Comparison of ENCODE assay signal across 8 cellular contexts in genomic region chr3:53845103-53845880, GRCh38. TPM values are rescaled to one million over a fixed set of nuclear protein-coding genes. Genes with fewer than 3 reads are reported as not detected.
A peak's percentile ranks its signal among the peaks of the same experiment; 100 is the strongest.
DNase-seq lines count a peak whose midpoint lies in the region; ATAC-seq, FAIRE-seq and TF ChIP-seq lines count a peak whose summit lies in the region.

No MANE protein-coding gene starts in this region.

- TF ChIP-seq CTCF in IMR-90 (conservative IDR thresholded peaks at IDR 0.05; ENCODE audit: low read depth, low read length) (peak; percentile 11; the same call in 1 of the 2 replicates), K562 (IDR thresholded peaks at IDR 0.05 in 2 of 3, conservative IDR thresholded peaks at IDR 0.05 in 1 of 3; ENCODE audit: insufficient read depth in 2 of 3, low read depth in 1 of 3, low read length in 3 of 3) (peak; percentile 4 to 12 (median 5); a peak in 1 of 6 replicates)

- in situ Hi-C loops in IMR-90 (cut with MboI; ENCODE audit: low sequenced_read_pairs) (no loop called here), K562 (cut with MboI) (no loop called here)

- no peak overlapping the region for H4K8ac ChIP-seq in IMR-90 (ENCODE audit: low read depth in 2 of 2, low read length in 2 of 2)

- no peak for TF ChIP-seq EP300 in K562 (IDR thresholded peaks at IDR 0.05; ENCODE audit: low read length)

- no peak overlapping the region for H2BK120ac ChIP-seq in IMR-90 (ENCODE audit: low read depth, low read length)

- CTCF ChIA-PET in IMR-90 (lab: Yijun Ruan, JAX): no interaction called here
- CTCF ChIA-PET in K562 (lab: Yijun Ruan, JAX; ENCODE audit: low intra/inter-chr PET ratio): no interaction called here

- no peak for TF ChIP-seq RAD21 in IMR-90 (IDR thresholded peaks at IDR 0.05; ENCODE audit: low read length)
- TF ChIP-seq RAD21 in K562 (CRISPR knock-in tag; conservative IDR thresholded peaks at IDR 0.05 in 1 of 2, IDR thresholded peaks at IDR 0.05 in 1 of 2): no peak

- H3K4ac ChIP-seq in IMR-90 (ENCODE audit: low read depth, low read length): no peak overlapping the region

- no peaks in the 10 kb centered on the region for H3K36me3 ChIP-seq in IMR-90 (ENCODE audit: control insufficient read depth, insufficient read depth, low read length)
- no peaks in the 10 kb centered on the region for H3K36me3 ChIP-seq in K562 (ENCODE audit: control insufficient read depth, insufficient read depth, low read length)

- dilution Hi-C loops in IMR-90 (cut with HindIII; ENCODE audit: low sequenced_read_pairs, unreplicated experiment): no loop called here

- peak overlapping the region; percentile 90 for H2AFZ ChIP-seq in IMR-90 (replicated peaks; ENCODE audit: low read length, poor library complexity)
- H2AFZ ChIP-seq in K562 (ENCODE audit: low read depth, low read length): 0 out of 2 replicates have a peak overlapping the region, but pooled peaks have one; percentile 32

- no peak for TF ChIP-seq POLR2A in IMR-90 (IDR thresholded peaks at IDR 0.05; ENCODE audit: low read depth, low read length)
- no peak for TF ChIP-seq POLR2A in K562 (conservative IDR thresholded peaks at IDR 0.05)

- no peak overlapping the region for H3K18ac ChIP-seq in IMR-90 (ENCODE audit: low read depth, low read length)

- H3K9ac ChIP-seq in IMR-90 (ENCODE audit: low read depth, low read length) (no peak overlapping the region; the same call in 1 of the 2 replicates), K562 (ENCODE audit: insufficient read depth in 1 of 2, low read depth in 2 of 2, low read length in 2 of 2) (peak overlapping the region; percentile 14 to 71; a peak in 2 of 4 replicates)

- no peak overlapping the region for H3K56ac ChIP-seq in IMR-90 (ENCODE audit: extremely low read depth, insufficient read depth, low read length)

- H3K4me3 ChIP-seq in IMR-90 (ENCODE audit: insufficient read depth, low read depth, low read length) (peak overlapping the region; percentile 42), K562 (peak overlapping the region; percentile 19; the same call in 1 of the 2 replicates), iPS-11a (ENCODE audit: low read depth, low read length) (peak overlapping the region; percentile 66)

- H3K9me1 ChIP-seq in IMR-90 (ENCODE audit: insufficient read depth, low read length): no peaks in the 10 kb centered on the region
- H3K9me1 ChIP-seq in K562 (ENCODE audit: control insufficient read depth, insufficient read depth, low read length): no peaks in the 10 kb centered on the region

- H2AK9ac ChIP-seq in IMR-90 (replicated peaks; ENCODE audit: low read depth, low read length, poor library complexity): peak overlapping the region; percentile 50

- ATAC-seq in GM18511 (IDR thresholded peaks at IDR 0.05; ENCODE audit: unreplicated experiment) (peak; percentile 26), IMR-90 (ENCODE audit: low read depth) (peak; percentile 44), K562 (peak; percentile 57)

- WGBS in IMR-90 (ENCODE audit: extremely low coverage in 2 of 2, insufficient read length in 1 of 2), 2 experiments: 26% methylated on average over 15 of the region's 25 CpGs; no CpG with 5 or more reads in 1 of the 2 experiments
- WGBS in K562 (ENCODE audit: insufficient coverage, low coverage, missing lambda C conversion rate): 17% methylated on average over 20 of the region's 25 CpGs

- H3K9me3 ChIP-seq in IMR-90 (ENCODE audit: control insufficient read depth, insufficient read depth, low read length) (peaks cover 3% of the 10 kb centered on the region; the same call in 1 of the 2 replicates), K562 (replicated peaks; ENCODE audit: control insufficient read depth, insufficient read depth, low read depth, low read length) (no peaks in the 10 kb centered on the region)

- H3K23ac ChIP-seq in IMR-90 (ENCODE audit: low read depth, low read length): no peak overlapping the region

- H3K79me2 ChIP-seq in K562 (ENCODE audit: control insufficient read depth, insufficient read depth, low read length): no peaks in the 10 kb centered on the region

- intact Hi-C loops in IMR-90 (cut with micrococcal nuclease): no loop called here
- intact Hi-C loops in K562 (cut with micrococcal nuclease): no loop called here

- no peak overlapping the region for H4K5ac ChIP-seq in IMR-90 (ENCODE audit: low read depth, low read length)

- POLR2A ChIA-PET in IMR-90 (lab: Charles Lee; ENCODE audit: unreplicated experiment) (no interaction called here), K562 (lab: Yijun Ruan, JAX) (interaction anchor here (0.6 to 1.1 kb wide), 3 partner anchors 37 to 541 kb away, joined by 3 read pairs; partner anchors contain the start of gene SELENOK)

- H3K4me2 ChIP-seq in IMR-90 (ENCODE audit: low read depth, low read length): peak overlapping the region; percentile 63
- 0 out of 2 replicates have a peak overlapping the region, but pooled peaks have one; percentile 18 for H3K4me2 ChIP-seq in K562 (ENCODE audit: insufficient read depth, low read length)

- H3K27me3 ChIP-seq in IMR-90 (ENCODE audit: control insufficient read depth, insufficient read depth, low read length): peaks cover 58% of the 10 kb centered on the region
- H3K27me3 ChIP-seq in K562 (ENCODE audit: control insufficient read depth in 2 of 2, insufficient read depth in 2 of 2, low read length in 2 of 2): peaks cover 0 to 25% of the 10 kb centered on the region in 2 experiments; a peak in 2 of 5 replicates

- no peak overlapping the region for H2BK20ac ChIP-seq in IMR-90 (ENCODE audit: low read depth, low read length)

- H4K91ac ChIP-seq in IMR-90 (ENCODE audit: insufficient read depth, low read depth, low read length): no peak overlapping the region

- H3K27ac ChIP-seq in IMR-90 (ENCODE audit: insufficient read depth, low read length) (no peak overlapping the region), K562 (ENCODE audit: extremely low read depth, low read depth, low read length) (no peak overlapping the region)

- H4K20me1 ChIP-seq in IMR-90 (ENCODE audit: insufficient read depth, low read length) (no peaks in the 10 kb centered on the region), K562 (replicated peaks; ENCODE audit: control insufficient read depth, insufficient read depth, low read length) (no peaks in the 10 kb centered on the region)

- FAIRE-seq in K562 (lab: Jason Lieb, UNC): no peak

- H2BK15ac ChIP-seq in IMR-90 (ENCODE audit: low read depth, low read length): no peak overlapping the region

- H3K14ac ChIP-seq in IMR-90 (replicated peaks; ENCODE audit: low read depth, low read length): no peak overlapping the region

- peak; percentile 71 for DNase-seq in AG08396 (ENCODE audit: low spot score)
- peak; percentile 13 for DNase-seq in IMR-90
- peak; percentile 22 to 31 (median 24) for DNase-seq in K562 (ENCODE audit: extremely low read depth in 1 of 4, low spot score in 3 of 4)
- DNase-seq in retina: peak; percentile 70
- no peak for DNase-seq in stimulated activated naive CD4-positive, alpha-beta T cell (lab: John Stamatoyannopoulos, UW)
- DNase-seq in NCI-H1694 (lab: John Stamatoyannopoulos, UW): no peak

- H3K4me1 ChIP-seq in IMR-90 (ENCODE audit: control insufficient read depth, insufficient read depth, low read length): no peaks in the 10 kb centered on the region; the same call in 1 of the 2 replicates
- peaks cover 0 to 13% of the 10 kb centered on the region in 2 experiments; a peak in 2 of 5 replicates for H3K4me1 ChIP-seq in K562 (replicated peaks in 1 of 2; ENCODE audit: control insufficient read depth in 2 of 2, insufficient read depth in 2 of 2, low read length in 2 of 2)

- H3K79me1 ChIP-seq in IMR-90 (ENCODE audit: low read depth in 1 of 2, low read length in 2 of 2): no peaks in the 10 kb centered on the region

- no peak overlapping the region for H2AK5ac ChIP-seq in IMR-90 (ENCODE audit: low read depth, low read length)

- BruUV-seq in IMR-90 (replicated peaks; lab: Mats Ljungman, UMichigan) (no TSS peak), K562 (replicated peaks; lab: Mats Ljungman, UMichigan) (no TSS peak)

- H2BK5ac ChIP-seq in IMR-90 (ENCODE audit: low read depth, low read length, poor library complexity, severe bottlenecking): no peak overlapping the region

RNA-seq across cellular contexts. Expression of gene CHDH, which starts 0.9 kb away (rescaled TPM):
- under 0.01 and 0.28 TPM in 2 replicates for total RNA-seq in IMR-90 (2012; rRNA removed)
- 0.07 and 0.19 TPM in 2 replicates for polyA plus RNA-seq in IMR-90 (2012; rRNA removed)
- 0.02 and 0.08 TPM in 2 replicates for polyA plus RNA-seq in IMR-90 (2012; cell fraction: cytosol; rRNA removed)
- 0.23 and 0.29 TPM in 2 replicates for polyA plus RNA-seq in IMR-90 (2012; cell fraction: nucleus; rRNA removed; ENCODE audit: low replicate concordance)
- 0.51 and 1.1 TPM in 2 replicates for total RNA-seq in K562 (2011; cell fraction: chromatin; rRNA removed; ENCODE audit: low replicate concordance)
- total RNA-seq in K562 (2011; cell fraction: nucleolus; rRNA removed): 0.39 and 0.83 TPM in 2 replicates
- 0.44 and 0.46 TPM in 2 replicates for total RNA-seq in K562 (2011; cell fraction: nucleoplasm; rRNA removed)
- 0.57 and 1.9 TPM in 2 replicates for total RNA-seq in K562 (2014; rRNA removed)
- total RNA-seq in K562 (2014; rRNA removed; fragmentation: Illumina TruSeq; extraction: Trizol): 0.29 and 0.33 TPM in 2 replicates
- total RNA-seq in K562 (2015; rRNA removed; fragmentation: Illumina TruSeq; extraction: Trizol): 0.36 and 0.38 TPM in 2 replicates
- total RNA-seq in K562 (2021): 0.89 and 1.4 TPM in 2 replicates
- polyA plus RNA-seq in K562 (2011; rRNA removed): 0.53 and 1.4 TPM in 2 replicates
- 0.78 and 1.2 TPM in 2 replicates for polyA plus RNA-seq in K562 (2011; cell fraction: cytosol; rRNA removed)
- polyA plus RNA-seq in K562 (2011; cell fraction: nucleus; rRNA removed): 0.71 and 1.3 TPM in 2 replicates
- 0.35 and 0.39 TPM in 2 replicates for polyA plus RNA-seq in K562 (2012)
- 0.46 and 0.58 TPM in 2 replicates for polyA plus RNA-seq in K562 (2014; fragmentation: Illumina TruSeq; extraction: Trizol)
- polyA plus RNA-seq in K562 (2014; fragmentation: Nextera tagmentation; extraction: Ambion mirVana): under 1 TPM; 0.06 to 0.14 TPM
- polyA plus RNA-seq in K562 (2014; rRNA removed): 0.65 and 0.90 TPM in 2 replicates
- 0.28 and 0.63 TPM in 2 replicates for polyA minus RNA-seq in K562 (2011; rRNA and poly(A)+ RNA removed)
- polyA minus RNA-seq in K562 (2011; cell fraction: cytosol; rRNA and poly(A)+ RNA removed): 0.29 and 1.2 TPM in 2 replicates
- polyA minus RNA-seq in K562 (2011; cell fraction: nucleus; rRNA and poly(A)+ RNA removed): 0.13 and 1.00 TPM in 2 replicates

RNA-seq across cellular contexts. Expression of gene IL17RB, which starts 1.1 kb away (rescaled TPM):
- total RNA-seq in IMR-90 (2012; rRNA removed) (under 0.01 TPM in 1 of 2 replicates, not detected in the other), K562 (2014; rRNA removed) (1.1 and 1.9 TPM in 2 replicates), K562 (2014; rRNA removed; fragmentation: Illumina TruSeq; extraction: Trizol) (1.5 and 1.7 TPM in 2 replicates), K562 (2015; rRNA removed; fragmentation: Illumina TruSeq; extraction: Trizol) (1.1 and 1.3 TPM in 2 replicates), K562 (2021) (1.2 and 1.5 TPM in 2 replicates)
- polyA plus RNA-seq in IMR-90 (2012; rRNA removed) (0.09 TPM in 1 of 2 replicates, not detected in the other), K562 (2011; rRNA removed) (4.1 and 7.6 TPM in 2 replicates), K562 (2014; fragmentation: Illumina TruSeq; extraction: Trizol) (1.8 and 2.2 TPM in 2 replicates), K562 (2014; fragmentation: Nextera tagmentation; extraction: Ambion mirVana) (1 to 10 TPM; 1.1 to 1.8 TPM), K562 (2014; rRNA removed) (2.7 and 2.8 TPM in 2 replicates)
- polyA plus RNA-seq in IMR-90 (2012; cell fraction: cytosol; rRNA removed): 0.03 TPM in 1 of 2 replicates, not detected in the other
- polyA plus RNA-seq in IMR-90 (2012; cell fraction: nucleus; rRNA removed; ENCODE audit: low replicate concordance): 0.12 and 0.25 TPM in 2 replicates
- total RNA-seq in K562 (2011; cell fraction: chromatin; rRNA removed; ENCODE audit: low replicate concordance): 4.8 and 6.7 TPM in 2 replicates
- total RNA-seq in K562 (2011; cell fraction: nucleolus; rRNA removed): 3.3 and 5.3 TPM in 2 replicates
- 3.6 and 4.4 TPM in 2 replicates for total RNA-seq in K562 (2011; cell fraction: nucleoplasm; rRNA removed)
- 2.2 and 4.9 TPM in 2 replicates for polyA plus RNA-seq in K562 (2011; cell fraction: cytosol; rRNA removed)
- polyA plus RNA-seq in K562 (2011; cell fraction: nucleus; rRNA removed): 15.7 and 34.8 TPM in 2 replicates
- 1.2 and 1.4 TPM in 2 replicates for polyA plus RNA-seq in K562 (2012)
- 1.4 and 2.2 TPM in 2 replicates for polyA minus RNA-seq in K562 (2011; rRNA and poly(A)+ RNA removed)
- 0.57 and 1.9 TPM in 2 replicates for polyA minus RNA-seq in K562 (2011; cell fraction: cytosol; rRNA and poly(A)+ RNA removed)
- 1.6 and 4.7 TPM in 2 replicates for polyA minus RNA-seq in K562 (2011; cell fraction: nucleus; rRNA and poly(A)+ RNA removed)

RNA-seq across cellular contexts. Expression of gene ACTR8, which starts 36.7 kb away (rescaled TPM):
- total RNA-seq in IMR-90 (2012; rRNA removed): 31.4 and 35.8 TPM in 2 replicates
- 14.5 and 20.3 TPM in 2 replicates for polyA plus RNA-seq in IMR-90 (2012; rRNA removed)
- polyA plus RNA-seq in IMR-90 (2012; cell fraction: cytosol; rRNA removed): 4.6 and 6.5 TPM in 2 replicates
- polyA plus RNA-seq in IMR-90 (2012; cell fraction: nucleus; rRNA removed; ENCODE audit: low replicate concordance): 7.6 and 24.1 TPM in 2 replicates
- total RNA-seq in K562 (2011; cell fraction: chromatin; rRNA removed; ENCODE audit: low replicate concordance): 14.3 and 21.9 TPM in 2 replicates
- total RNA-seq in K562 (2011; cell fraction: nucleolus; rRNA removed): 7.2 and 10.8 TPM in 2 replicates
- 8.1 and 11.1 TPM in 2 replicates for total RNA-seq in K562 (2011; cell fraction: nucleoplasm; rRNA removed)
- 14.2 and 17.5 TPM in 2 replicates for total RNA-seq in K562 (2014; rRNA removed)
- total RNA-seq in K562 (2014; rRNA removed; fragmentation: Illumina TruSeq; extraction: Trizol): 18.5 and 18.7 TPM in 2 replicates
- total RNA-seq in K562 (2015; rRNA removed; fragmentation: Illumina TruSeq; extraction: Trizol): 18.1 and 19.1 TPM in 2 replicates
- total RNA-seq in K562 (2021): 17.5 and 24.2 TPM in 2 replicates
- 13.3 and 19.1 TPM in 2 replicates for polyA plus RNA-seq in K562 (2011; rRNA removed)
- polyA plus RNA-seq in K562 (2011; cell fraction: cytosol; rRNA removed): 6.9 and 7.4 TPM in 2 replicates
- 10.2 and 11.3 TPM in 2 replicates for polyA plus RNA-seq in K562 (2011; cell fraction: nucleus; rRNA removed)
- polyA plus RNA-seq in K562 (2012): 10.9 and 13.3 TPM in 2 replicates
- 13.8 and 14.0 TPM in 2 replicates for polyA plus RNA-seq in K562 (2014; fragmentation: Illumina TruSeq; extraction: Trizol)
- polyA plus RNA-seq in K562 (2014; fragmentation: Nextera tagmentation; extraction: Ambion mirVana): 1 to 10 TPM; 4.8 to 6.6 TPM
- 10.9 and 14.4 TPM in 2 replicates for polyA plus RNA-seq in K562 (2014; rRNA removed)
- polyA minus RNA-seq in K562 (2011; rRNA and poly(A)+ RNA removed): 37.5 and 40.3 TPM in 2 replicates
- 8.6 and 14.4 TPM in 2 replicates for polyA minus RNA-seq in K562 (2011; cell fraction: cytosol; rRNA and poly(A)+ RNA removed)
- polyA minus RNA-seq in K562 (2011; cell fraction: nucleus; rRNA and poly(A)+ RNA removed): 7.8 and 12.9 TPM in 2 replicates

RNA-seq across cellular contexts. Expression of gene SELENOK, which starts 46.4 kb away (rescaled TPM):
- total RNA-seq in IMR-90 (2012; rRNA removed): 19.2 and 37.1 TPM in 2 replicates
- polyA plus RNA-seq in IMR-90 (2012; rRNA removed): 35.5 and 36.2 TPM in 2 replicates
- 7.9 and 31.3 TPM in 2 replicates for polyA plus RNA-seq in IMR-90 (2012; cell fraction: cytosol; rRNA removed)
- polyA plus RNA-seq in IMR-90 (2012; cell fraction: nucleus; rRNA removed; ENCODE audit: low replicate concordance): 1.6 and 16.1 TPM in 2 replicates
- 20.0 and 31.3 TPM in 2 replicates for total RNA-seq in K562 (2011; cell fraction: chromatin; rRNA removed; ENCODE audit: low replicate concordance)
- total RNA-seq in K562 (2011; cell fraction: nucleolus; rRNA removed): 26.8 and 30.0 TPM in 2 replicates
- total RNA-seq in K562 (2011; cell fraction: nucleoplasm; rRNA removed): 33.1 and 41.2 TPM in 2 replicates
- total RNA-seq in K562 (2014; rRNA removed): 28.7 and 29.7 TPM in 2 replicates
- total RNA-seq in K562 (2014; rRNA removed; fragmentation: Illumina TruSeq; extraction: Trizol): 34.8 and 43.9 TPM in 2 replicates
- total RNA-seq in K562 (2015; rRNA removed; fragmentation: Illumina TruSeq; extraction: Trizol): 12.6 and 18.3 TPM in 2 replicates
- 23.5 and 27.9 TPM in 2 replicates for total RNA-seq in K562 (2021)
- polyA plus RNA-seq in K562 (2011; rRNA removed): 83.9 and 102 TPM in 2 replicates
- 14.1 and 29.2 TPM in 2 replicates for polyA plus RNA-seq in K562 (2011; cell fraction: cytosol; rRNA removed)
- polyA plus RNA-seq in K562 (2011; cell fraction: nucleus; rRNA removed): 10.8 and 22.6 TPM in 2 replicates
- 20.8 and 36.9 TPM in 2 replicates for polyA plus RNA-seq in K562 (2012)
- 23.9 and 28.2 TPM in 2 replicates for polyA plus RNA-seq in K562 (2014; fragmentation: Illumina TruSeq; extraction: Trizol)
- polyA plus RNA-seq in K562 (2014; fragmentation: Nextera tagmentation; extraction: Ambion mirVana): 100 to 1,000 TPM; 150 to 164 TPM
- polyA plus RNA-seq in K562 (2014; rRNA removed): 39.3 and 46.7 TPM in 2 replicates
- 13.8 and 19.5 TPM in 2 replicates for polyA minus RNA-seq in K562 (2011; rRNA and poly(A)+ RNA removed)
- polyA minus RNA-seq in K562 (2011; cell fraction: cytosol; rRNA and poly(A)+ RNA removed): 7.3 and 7.7 TPM in 2 replicates
- polyA minus RNA-seq in K562 (2011; cell fraction: nucleus; rRNA and poly(A)+ RNA removed): 5.9 and 10.1 TPM in 2 replicates

Comparison
In these comparisons a context has a peak if more than half of its experiments do, and no peak if none do; other contexts are left out.
1. DNase-seq: peak in AG08396 (single experiment), IMR-90 (single experiment), K562 (4 of 4) and retina (single experiment); none in stimulated activated naive CD4-positive, alpha-beta T cell (0 of 6) and NCI-H1694 (single experiment).
2. Peak in every context shown above with its lines, with median percentiles within 50 percentile points of each other: ATAC-seq and H3K4me3 ChIP-seq.